Comparison of ENCODE assay signal across 8 cellular contexts in the genomic region with DNA sequence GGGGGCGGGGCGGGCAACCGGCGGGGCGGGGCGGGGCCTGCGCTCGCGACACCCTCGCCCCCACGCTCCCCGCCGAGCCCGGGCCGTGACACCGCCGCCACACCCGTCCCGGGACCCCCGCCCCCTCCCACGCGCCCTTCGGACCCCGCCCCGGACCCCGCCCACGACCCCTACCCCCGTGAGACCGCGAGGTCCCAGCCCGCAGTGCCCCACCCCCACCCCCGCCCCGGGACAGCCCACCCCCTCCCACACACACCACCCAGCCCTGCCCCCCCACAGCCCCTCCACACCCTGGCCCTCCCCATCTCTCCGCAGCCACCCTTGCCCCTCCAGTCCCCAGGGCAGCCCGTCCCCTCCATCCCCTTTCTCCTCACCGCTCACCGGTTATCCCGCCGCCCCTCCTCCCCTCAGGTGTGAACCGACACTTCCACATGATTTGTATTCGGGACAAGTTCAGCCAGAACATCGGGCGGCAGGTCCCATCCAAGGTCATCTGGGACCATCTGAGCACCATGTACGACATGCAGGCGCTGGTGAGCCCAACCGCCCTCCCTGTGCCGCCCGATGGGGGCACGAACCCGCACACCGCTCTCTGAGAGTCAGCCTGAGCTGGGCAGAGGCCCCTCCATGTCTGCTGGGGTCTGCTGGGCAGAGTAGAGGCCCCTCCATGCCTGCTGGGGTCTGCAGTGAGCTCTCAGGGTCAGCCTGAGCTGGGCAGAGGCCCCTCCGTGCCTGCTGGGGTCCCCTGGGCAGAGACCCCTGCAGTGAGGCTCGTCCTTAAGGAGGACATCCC. TPM values are rescaled to one million over a fixed set of nuclear protein-coding genes. Genes with fewer than 3 reads are reported as not detected.
DNase-seq lines count a peak whose midpoint lies in the region; ATAC-seq and TF ChIP-seq lines count a peak whose summit lies in the region.

No MANE protein-coding gene starts in this region.

- no peaks in the 10 kb centered on the region for H3K9me3 ChIP-seq in mononuclear cell (ENCODE audit: low read depth, low read length)
- no peaks in the 10 kb centered on the region for H3K9me3 ChIP-seq in aorta (ENCODE audit: control insufficient read depth, low read length)

- H3K9me3 Mint-ChIP-seq in stimulated activated naive CD8-positive, alpha-beta T cell treated with anti-CD3 and anti-CD28 coated beads, Interleukin-15, Interleukin-2, amounts not matched to agents 100 ng/mL and 50 ng/mL, for 24 hours = no peaks in the 10 kb centered on the region
- H3K9me3 Mint-ChIP-seq in chondrocyte (ENCODE audit: low read depth) = no peaks in the 10 kb centered on the region

- no peaks in the 10 kb centered on the region for H3K27me3 ChIP-seq in mononuclear cell (ENCODE audit: insufficient read depth, low read length)
- no peaks in the 10 kb centered on the region for H3K27me3 ChIP-seq in aorta (ENCODE audit: control insufficient read depth in 1 of 2, insufficient read depth in 2 of 2, low read length in 1 of 2)

- intact Hi-C loops in aorta (cut with DNase I) = loop anchor here in 1 of 2 donors (10.0 kb wide), 1 partner anchor 492 kb away; the partner anchor contains the start of gene ADRM1

- H3K27ac Mint-ChIP-seq in stimulated activated naive CD8-positive, alpha-beta T cell treated with anti-CD3 and anti-CD28 coated beads, Interleukin-15, Interleukin-2, amounts not matched to agents 100 ng/mL and 50 ng/mL, for 24 hours = peak overlapping the region; percentile 76
- peak overlapping the region; percentile 8 for H3K27ac Mint-ChIP-seq in chondrocyte (ENCODE audit: unreplicated experiment)

- peaks cover 0 to 5% of the 10 kb centered on the region in 2 donors for H3K36me3 ChIP-seq in aorta (ENCODE audit: control insufficient read depth in 1 of 2, insufficient read depth in 2 of 2, low read length in 1 of 2)

- WGBS in aorta, 2 donors = 17 to 41% methylated on average over 21 to 53 of the region's 53 CpGs

- H3K4me3 ChIP-seq in mononuclear cell (ENCODE audit: low read length) = peak overlapping the region; percentile 55
- H3K4me3 ChIP-seq in aorta (ENCODE audit: low read length in 2 of 2) = peak overlapping the region; percentile 67 to 78

- DNase-seq in stimulated activated naive CD8-positive, alpha-beta T cell treated with anti-CD3 and anti-CD28 coated beads, Interleukin-15, Interleukin-2, amounts not matched to agents 100 U/mL and 50 U/mL, for 24 hours = no peak
- DNase-seq in chondrocyte (ENCODE audit: low spot score) (no peak), aorta (no peak), AG08396 (ENCODE audit: low spot score) (no peak), NCI-H2107 (lab: John Stamatoyannopoulos, UW) (no peak)
- no peak for DNase-seq in stimulated activated CD4-positive, alpha-beta T cell treated with anti-CD3 and anti-CD28 coated beads, Interleukin-4, amount 100 ng/mL, for 4 hours

- peaks cover 33% of the 10 kb centered on the region for H3K4me1 Mint-ChIP-seq in stimulated activated naive CD8-positive, alpha-beta T cell treated with anti-CD3 and anti-CD28 coated beads, Interleukin-15, Interleukin-2, amounts not matched to agents 100 ng/mL and 50 ng/mL, for 24 hours (ENCODE audit: low read depth)
- H3K4me1 Mint-ChIP-seq in chondrocyte (ENCODE audit: low read depth) = peaks cover 36% of the 10 kb centered on the region

- peak overlapping the region; percentile 81 for H3K4me3 Mint-ChIP-seq in stimulated activated naive CD8-positive, alpha-beta T cell treated with anti-CD3 and anti-CD28 coated beads, Interleukin-15, Interleukin-2, amounts not matched to agents 100 ng/mL and 50 ng/mL, for 24 hours
- H3K4me3 Mint-ChIP-seq in chondrocyte (ENCODE audit: unreplicated experiment) = peak overlapping the region; percentile 81

- no peak for TF ChIP-seq CTCF in chondrocyte (IDR thresholded peaks at IDR 0.05)

- H3K4me1 ChIP-seq in mononuclear cell (ENCODE audit: insufficient read depth, low read length) (peaks cover 40% of the 10 kb centered on the region), aorta (ENCODE audit: control insufficient read depth in 1 of 2, insufficient read depth in 2 of 2, low read length in 2 of 2) (no peaks in the 10 kb centered on the region)

- H3K27ac ChIP-seq in aorta (ENCODE audit: low read depth in 1 of 2, low read length in 2 of 2) = no peak overlapping the region

- peaks cover 31% of the 10 kb centered on the region for H3K36me3 Mint-ChIP-seq in stimulated activated naive CD8-positive, alpha-beta T cell treated with anti-CD3 and anti-CD28 coated beads, Interleukin-15, Interleukin-2, amounts not matched to agents 100 ng/mL and 50 ng/mL, for 24 hours (ENCODE audit: low read depth)
- H3K36me3 Mint-ChIP-seq in chondrocyte (ENCODE audit: low read depth) = peaks cover 15% of the 10 kb centered on the region

- no peaks in the 10 kb centered on the region for H3K27me3 Mint-ChIP-seq in stimulated activated naive CD8-positive, alpha-beta T cell treated with anti-CD3 and anti-CD28 coated beads, Interleukin-15, Interleukin-2, amounts not matched to agents 100 ng/mL and 50 ng/mL, for 24 hours
- H3K27me3 Mint-ChIP-seq in chondrocyte (ENCODE audit: low read depth) = no peaks in the 10 kb centered on the region

- no peak for ATAC-seq in stimulated activated naive CD8-positive, alpha-beta T cell treated with anti-CD3 and anti-CD28 coated beads, Interleukin-15, Interleukin-2, amounts not matched to agents 100 U/mL and 50 U/mL, for 24 hours
- no peak for ATAC-seq in aorta (ENCODE audit: low FRiP score)

RNA-seq across cellular contexts. Expression of gene MRGBP, which starts 0.6 kb away (rescaled TPM):
- 9.5 to 10.4 TPM (median 10.3 TPM) in 3 replicates for total RNA-seq in chondrocyte
- total RNA-seq in mononuclear cell = 10.3 TPM
- total RNA-seq in aorta = 1 to 10 TPM; 7.5 to 7.6 TPM
- 1 to 10 TPM; 4.0 to 7.8 TPM for polyA plus RNA-seq in aorta

RNA-seq across cellular contexts. Expression of gene OGFR, which starts 7.7 kb away (rescaled TPM):
- 31.5 to 32.2 TPM (median 31.8 TPM) in 3 replicates for total RNA-seq in chondrocyte
- 51.5 TPM for total RNA-seq in mononuclear cell
- 10 to 100 TPM; 31.7 to 42.6 TPM for total RNA-seq in aorta
- polyA plus RNA-seq in aorta = 10 to 100 TPM; 18.5 to 58.8 TPM

RNA-seq across cellular contexts. Expression of gene COL9A3, which starts 20.0 kb away (rescaled TPM):
- total RNA-seq in chondrocyte = 8.6 to 11.3 TPM (median 8.9 TPM) in 3 replicates
- total RNA-seq in mononuclear cell = not detected
- 1 to 10 TPM; 1.5 to 6.5 TPM for total RNA-seq in aorta
- under 1 TPM; 0.13 to 0.77 TPM for polyA plus RNA-seq in aorta
